In the genomic region with DNA sequence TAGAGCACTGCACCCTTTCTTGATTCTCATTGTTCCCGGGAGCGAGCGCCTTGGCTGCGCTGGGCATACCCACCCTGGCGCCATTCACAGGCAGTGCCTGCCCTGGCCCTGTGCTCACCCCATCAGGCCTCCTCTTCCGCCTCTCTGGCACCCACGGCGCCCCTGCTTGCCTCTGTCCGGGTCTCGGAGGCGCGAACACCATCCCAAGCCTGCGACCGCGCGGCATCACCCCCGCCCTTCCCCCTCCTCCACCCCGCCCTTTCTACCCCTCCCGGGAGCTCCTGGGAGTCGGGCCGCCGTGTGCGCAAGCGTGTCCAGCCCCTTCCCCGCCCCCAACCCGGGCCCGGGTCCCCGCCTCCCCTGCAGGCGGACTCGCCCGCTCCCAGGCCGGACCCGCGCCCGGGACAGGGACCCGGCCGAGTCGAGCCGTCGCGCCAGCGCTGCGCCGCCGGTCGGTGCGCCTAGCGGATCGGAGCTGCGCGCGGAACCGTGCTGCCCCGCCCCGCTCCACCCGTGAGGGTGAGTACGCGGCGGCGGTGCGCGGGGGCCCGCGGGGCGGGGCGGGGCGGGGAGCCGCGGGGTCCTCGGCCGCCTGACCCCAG, we compare ENCODE assay signal across 8 cellular contexts. TPM values are rescaled to one million over a fixed set of nuclear protein-coding genes. Genes with fewer than 3 reads are reported as not detected.
DNase-seq lines count a peak whose midpoint lies in the region; ATAC-seq and TF ChIP-seq lines count a peak whose summit lies in the region.

A gene with protein sequence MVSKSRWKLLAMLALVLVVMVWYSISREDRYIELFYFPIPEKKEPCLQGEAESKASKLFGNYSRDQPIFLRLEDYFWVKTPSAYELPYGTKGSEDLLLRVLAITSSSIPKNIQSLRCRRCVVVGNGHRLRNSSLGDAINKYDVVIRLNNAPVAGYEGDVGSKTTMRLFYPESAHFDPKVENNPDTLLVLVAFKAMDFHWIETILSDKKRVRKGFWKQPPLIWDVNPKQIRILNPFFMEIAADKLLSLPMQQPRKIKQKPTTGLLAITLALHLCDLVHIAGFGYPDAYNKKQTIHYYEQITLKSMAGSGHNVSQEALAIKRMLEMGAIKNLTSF (plus strand): TSS at position 363 of the 602 bp plus-strand sequence. CDS start 50,470 bp downstream, outside the sequence.

- H3K27ac ChIP-seq in esophagus (ENCODE audit: low read depth in 2 of 2, low read length in 1 of 2) = peak within 1 kb of the TSS; percentile 56 to 79

- H3K9me3 ChIP-seq in BE2C = no peaks in the 10 kb centered on the region
- H3K9me3 ChIP-seq in NT2/D1 (ENCODE audit: insufficient read depth, low read length) = no peaks in the 10 kb centered on the region
- no peaks in the 10 kb centered on the region for H3K9me3 ChIP-seq in esophagus (ENCODE audit: control insufficient read depth in 2 of 2, insufficient read depth in 1 of 2, low read depth in 1 of 2, low read length in 1 of 2)

- peak; percentile 65 for ATAC-seq in GM19035 (IDR thresholded peaks at IDR 0.05; ENCODE audit: unreplicated experiment)
- ATAC-seq in HG03354 (IDR thresholded peaks at IDR 0.05; ENCODE audit: poor library complexity, severe bottlenecking, unreplicated experiment) = peak; percentile 62

- no peaks in the 10 kb centered on the region for H3K27me3 ChIP-seq in BE2C
- no peaks in the 10 kb centered on the region for H3K27me3 ChIP-seq in NT2/D1 (ENCODE audit: insufficient read depth, insufficient read length)
- H3K27me3 ChIP-seq in esophagus (ENCODE audit: control insufficient read depth in 1 of 2, insufficient read depth in 2 of 2, low read length in 2 of 2) = no peaks in the 10 kb centered on the region

- H3K9ac ChIP-seq in NT2/D1 (ENCODE audit: insufficient read length, low read depth) = peak within 1 kb of the TSS; percentile 95

- 1% methylated on average over 56 to 71 of the region's 71 CpGs for WGBS in esophagus, 2 donors

- peak; percentile 88 for DNase-seq in BE2C
- peak; percentile 62 for DNase-seq in NT2/D1 (ENCODE audit: low read depth, low spot score)
- DNase-seq in activated T-cell treated with anti-CD3 and anti-CD28 coated beads, Interleukin-2, amount 50 U/mL, for 1 hour = peak; percentile 71
- DNase-seq in myocyte (ENCODE audit: low read depth) = peak; percentile 73
- DNase-seq in stimulated activated CD8-positive, alpha-beta memory T cell treated with anti-CD3 and anti-CD28 coated beads, Interleukin-7, amount 100 ng/mL, for 24 hours (ENCODE audit: low read depth) = peak; percentile 53

- no peaks in the 10 kb centered on the region for H3K36me3 ChIP-seq in BE2C
- H3K36me3 ChIP-seq in NT2/D1 (ENCODE audit: insufficient read depth, insufficient read length, low read length) = peaks cover 26% of the 10 kb centered on the region
- H3K36me3 ChIP-seq in esophagus (ENCODE audit: control insufficient read depth in 2 of 2, insufficient read depth in 2 of 2, low read length in 1 of 2) = no peaks in the 10 kb centered on the region

- H3K4me1 ChIP-seq in BE2C = no peaks in the 10 kb centered on the region
- peaks cover 8% of the 10 kb centered on the region for H3K4me1 ChIP-seq in NT2/D1 (ENCODE audit: insufficient read depth, insufficient read length)
- peaks cover 10 to 11% of the 10 kb centered on the region in 2 donors for H3K4me1 ChIP-seq in esophagus (ENCODE audit: control insufficient read depth in 2 of 2, insufficient read depth in 2 of 2, low read length in 1 of 2)

- peak within 1 kb of the TSS; percentile 68 for H3K4me3 ChIP-seq in BE2C (ENCODE audit: low read depth, low read length)
- H3K4me3 ChIP-seq in NT2/D1 (ENCODE audit: insufficient read length, low read depth) = peak within 1 kb of the TSS; percentile 91
- H3K4me3 ChIP-seq in esophagus (ENCODE audit: low read depth in 1 of 2, low read length in 2 of 2) = peak within 1 kb of the TSS; percentile 50 to 61

- TF ChIP-seq CTCF in BE2C (IDR thresholded peaks at IDR 0.05; ENCODE audit: low read depth, low read length) = no peak

RNA-seq across cellular contexts. Expression of the gene that starts here (rescaled TPM):
- polyA plus RNA-seq in BE2C (2012; ENCODE audit: insufficient read depth, insufficient read length, low read depth) = 33.2 TPM
- polyA plus RNA-seq in esophagus = 100 to 1,000 TPM in 1 of 2 donors, 10 to 100 TPM in 1; 78.9 to 107 TPM
- total RNA-seq in myocyte = 24.2 and 25.2 TPM in 2 replicates
- polyA plus RNA-seq in myocyte (2012) = 43.7 TPM

Comparison
In these comparisons a context has a peak if more than half of its experiments do, and no peak if none do; other contexts are left out.
1. Peak in every context shown above with its lines: DNase-seq, ATAC-seq, H3K4me3 ChIP-seq and H3K27ac ChIP-seq.